In genomic region chr10:95544783-95545500, GRCh38 we compare ENCODE assay signal across 15 cellular contexts. TPM values are rescaled to one million over a fixed set of nuclear protein-coding genes. Genes with fewer than 3 reads are reported as not detected.
DNase-seq lines count a peak whose midpoint lies in the region; ATAC-seq and TF ChIP-seq lines count a peak whose summit lies in the region.
"Had no signal": no experiment of that assay in that cellular context is flagged by ENCODE, and none has a peak within 500 bp of the region (broad histone marks: within the 10 kb centered on the region; RNA-seq: fewer than 3 reads in every experiment).

No MANE protein-coding gene starts in this region.

- no peak for TF ChIP-seq POLR2A in breast epithelium (IDR thresholded peaks at IDR 0.05)

- H3K4me3 Mint-ChIP-seq in Caco-2 (ENCODE audit: unreplicated experiment), result no peak overlapping the region
- no peak overlapping the region for H3K4me3 Mint-ChIP-seq in WTC11
- H3K4me3 Mint-ChIP-seq: CD4-positive, CD25-positive, alpha-beta regulatory T cell; mesothelial cell of epicardium had no signal

- H3K27ac ChIP-seq in left ventricle myocardium inferior (replicated peaks) (peak overlapping the region; percentile 92), breast epithelium (no peak overlapping the region)

- no TSS peak for BruUV-seq in Caco-2 (replicated peaks; lab: Mats Ljungman, UMichigan)

- no peaks in the 10 kb centered on the region; the same call in none of the 2 replicates for H3K36me3 ChIP-seq in Caco-2 (ENCODE audit: control insufficient read depth, insufficient read depth, low read length)
- H3K36me3 ChIP-seq in left ventricle myocardium inferior, result no peaks in the 10 kb centered on the region
- H3K36me3 ChIP-seq in breast epithelium, result no peaks in the 10 kb centered on the region

- no peaks in the 10 kb centered on the region for H3K27me3 ChIP-seq in Caco-2 (replicated peaks; ENCODE audit: control insufficient read depth, insufficient read depth, low read length)
- no peaks in the 10 kb centered on the region for H3K27me3 ChIP-seq in left ventricle myocardium inferior (ENCODE audit: low read depth)
- no peaks in the 10 kb centered on the region for H3K27me3 ChIP-seq in breast epithelium

- no peaks in the 10 kb centered on the region for H3K9me3 Mint-ChIP-seq in Caco-2 (ENCODE audit: unreplicated experiment)
- peaks cover 3% of the 10 kb centered on the region; the same call in 1 of the 2 replicates for H3K9me3 Mint-ChIP-seq in WTC11

- H3K4me1 ChIP-seq in Caco-2 (peaks cover 50% of the 10 kb centered on the region), left ventricle myocardium inferior (peaks cover 100% of the 10 kb centered on the region), breast epithelium (no peaks in the 10 kb centered on the region)

- H3K9me3 ChIP-seq in Caco-2 (no peaks in the 10 kb centered on the region), left ventricle myocardium inferior (replicated peaks) (no peaks in the 10 kb centered on the region), breast epithelium (no peaks in the 10 kb centered on the region)

- CTCF ChIA-PET in Caco-2 (lab: Charles Lee), result no interaction called here
- CTCF ChIA-PET in WTC11 (lab: Charles Lee), result no interaction called here

- no peaks in the 10 kb centered on the region for H3K27me3 Mint-ChIP-seq in Caco-2 (ENCODE audit: insufficient read depth, unreplicated experiment)
- H3K27me3 Mint-ChIP-seq in WTC11 (ENCODE audit: low read depth), result no peaks in the 10 kb centered on the region

- H3K36me3 Mint-ChIP-seq in Caco-2 (ENCODE audit: insufficient read depth, unreplicated experiment) (no peaks in the 10 kb centered on the region), WTC11 (no peaks in the 10 kb centered on the region)
- H3K36me3 Mint-ChIP-seq: mesothelial cell of epicardium had no signal

- H3K4me1 Mint-ChIP-seq in Caco-2 (ENCODE audit: low read depth, unreplicated experiment), result peaks cover 53% of the 10 kb centered on the region
- peaks cover 84% of the 10 kb centered on the region for H3K4me1 Mint-ChIP-seq in WTC11
- H3K4me1 Mint-ChIP-seq: CD4-positive, CD25-positive, alpha-beta regulatory T cell had no signal

- no peak overlapping the region for H3K4me3 ChIP-seq in Caco-2 (ENCODE audit: low read depth, low read length)
- H3K4me3 ChIP-seq in left ventricle myocardium inferior, result peak overlapping the region; percentile 39
- no peak overlapping the region for H3K4me3 ChIP-seq in breast epithelium

- no peak for ATAC-seq in WTC11
- ATAC-seq in GM21390 (IDR thresholded peaks at IDR 0.05; ENCODE audit: unreplicated experiment), result no peak

- POLR2A ChIA-PET in Caco-2 (lab: Charles Lee), result no interaction called here
- POLR2A ChIA-PET in WTC11 (lab: Charles Lee), result no interaction called here

- TF ChIP-seq CTCF in Caco-2 (IDR thresholded peaks at IDR 0.05; ENCODE audit: insufficient read depth in 1 of 2, low read depth in 1 of 2, low read length in 1 of 2, severe bottlenecking in 1 of 2, unreplicated experiment in 1 of 2) (no peak), WTC11 (IDR thresholded peaks at IDR 0.05) (no peak), left ventricle myocardium inferior (IDR thresholded peaks at IDR 0.05; ENCODE audit: borderline replicate concordance) (no peak), breast epithelium (IDR thresholded peaks at IDR 0.05) (no peak)

- DNase-seq in Caco-2 (no peak), WTC11 (ENCODE audit: low spot score) (no peak), left ventricle myocardium inferior (no peak), renal cortical epithelial cell (ENCODE audit: low read depth) (peak; percentile 29), AG20443 (ENCODE audit: low spot score) (no peak), breast epithelium (ENCODE audit: low spot score in 2 of 2) (no peak), NCI-H1092 (lab: John Stamatoyannopoulos, UW) (no peak)
- DNase-seq: activated CD4-positive, alpha-beta T cell treated with anti-CD3 and anti-CD28 coated beads, Interleukin-2, amount 50 U/mL, for 4 hours; activated T-cell treated with anti-CD3 and anti-CD28 coated beads, Interleukin-2, amount 50 U/mL, for 48 hours; CD4-positive, CD25-positive, alpha-beta regulatory T cell; NCI-H1694 treated with DMSO at 0.1 percent for 48 hours; NCI-H510A; stimulated activated CD4-positive, alpha-beta T cell treated with anti-CD3 and anti-CD28 coated beads, Interleukin-12 subunit alpha, Interleukin-12 subunit beta, amount 100 ng/mL, for 4 hours had no signal

- peak overlapping the region; percentile 32 for H3K27ac Mint-ChIP-seq in Caco-2 (ENCODE audit: unreplicated experiment)
- H3K27ac Mint-ChIP-seq in WTC11, result peak overlapping the region; percentile 36; the same call in 1 of the 2 replicates
- H3K27ac Mint-ChIP-seq: CD4-positive, CD25-positive, alpha-beta regulatory T cell; mesothelial cell of epicardium had no signal

- intact Hi-C loops in Caco-2 (cut with micrococcal nuclease; ENCODE audit: unreplicated experiment) (no loop called here), left ventricle myocardium inferior (cut with micrococcal nuclease) (no loop called here), breast epithelium (cut with DNase I; ENCODE audit: low total_unique reads) (no loop called here)

TF ChIP-seq in WTC11, 78 proteins besides CTCF, POLR2A, EP300 and RAD21:
- TF ChIP-seq IRF1 (CRISPR knock-in tag; IDR thresholded peaks at IDR 0.05), result no peak
- TF ChIP-seq MLX (CRISPR knock-in tag; IDR thresholded peaks at IDR 0.05), result no peak
- no peak for TF ChIP-seq ZNF671 (CRISPR knock-in tag; IDR thresholded peaks at IDR 0.05)
- TF ChIP-seq FOXJ3 (CRISPR knock-in tag; IDR thresholded peaks at IDR 0.05; ENCODE audit: borderline replicate concordance), result no peak
- TF ChIP-seq HMGA2 (CRISPR knock-in tag; IDR thresholded peaks at IDR 0.05), result no peak
- no peak for TF ChIP-seq ZNF263 (CRISPR knock-in tag; IDR thresholded peaks at IDR 0.05; ENCODE audit: low read depth)

RNA-seq across cellular contexts. Expression of gene SORBS1, which starts 16.2 kb away (rescaled TPM):
- 39.3 and 44.1 TPM in 2 replicates for total RNA-seq in Caco-2 (2022)
- 33.8 to 39.9 TPM (median 34.3 TPM) in 3 replicates for total RNA-seq in WTC11 (2021)
- total RNA-seq in left ventricle myocardium inferior, result 896 TPM
- total RNA-seq in renal cortical epithelial cell, result 4.3 and 9.8 TPM in 2 replicates
- total RNA-seq in breast epithelium, result 100 to 1,000 TPM; 156 to 455 (median 200) TPM
